ENCODE assay signal across 8 cellular contexts in the genomic region with DNA sequence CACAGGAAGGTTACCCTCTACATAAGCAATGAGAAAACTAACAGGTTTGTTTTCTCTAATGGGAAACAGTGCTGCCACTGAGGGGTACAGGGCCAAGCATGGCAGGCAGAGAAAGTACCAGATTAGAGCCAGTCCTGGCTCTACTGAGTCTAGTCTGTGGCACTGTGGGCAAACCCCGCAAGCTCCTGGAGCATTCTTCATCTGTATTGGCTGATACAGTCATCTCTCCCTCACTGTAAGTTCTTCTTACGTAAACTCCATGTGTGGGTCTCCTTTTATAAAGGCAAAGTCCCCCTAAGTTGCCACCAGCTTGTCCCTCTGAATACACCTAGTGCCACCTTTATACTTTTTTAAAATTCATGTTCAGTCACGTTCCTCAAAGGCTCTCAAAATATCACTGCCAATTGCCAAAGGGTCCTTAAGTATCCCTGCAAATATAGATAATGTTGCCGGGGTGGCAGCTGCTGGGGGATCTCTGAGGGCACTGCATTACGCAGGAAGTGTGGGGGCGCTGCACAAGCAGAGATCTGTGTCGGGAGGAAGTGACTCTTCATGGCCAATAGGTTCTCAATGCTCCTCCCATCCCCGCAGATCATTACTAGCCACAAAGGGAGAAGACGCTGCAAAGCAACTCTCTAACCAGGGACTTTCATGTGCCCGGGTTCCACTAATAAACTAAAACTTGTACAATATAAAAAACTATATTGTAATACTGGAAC. TPM values are rescaled to one million over a fixed set of nuclear protein-coding genes. Genes with fewer than 3 reads are reported as not detected.
A peak's percentile ranks its signal among the peaks of the same experiment; 100 is the strongest.
DNase-seq lines count a peak whose midpoint lies in the region; ATAC-seq and TF ChIP-seq lines count a peak whose summit lies in the region.

No MANE protein-coding gene starts in this region.

- POLR2A ChIA-PET in activated CD8-positive, alpha-beta T cell treated with anti-CD3 and anti-CD28 coated beads for 36 hours (lab: Charles Lee) = interaction anchor here (0.9 to 5.4 kb wide), 9 partner anchors 10 to 100 kb away, joined by 3 to 124 read pairs (median 5); a partner anchor contains a TSS

- ATAC-seq in GM19395 (IDR thresholded peaks at IDR 0.05; ENCODE audit: unreplicated experiment) (peak; percentile 61), HG03571 (IDR thresholded peaks at IDR 0.05; ENCODE audit: unreplicated experiment) (peak; percentile 45), memory B cell (ENCODE audit: low read depth) (peak; percentile 82), Right ventricle myocardium superior (ENCODE audit: poor library complexity) (no peak)
- ATAC-seq in activated CD8-positive, alpha-beta T cell treated with anti-CD3 and anti-CD28 coated beads for 36 hours = peak; percentile 88
- ATAC-seq in stimulated activated naive CD8-positive, alpha-beta T cell treated with anti-CD3 and anti-CD28 coated beads, Interleukin-15, amount 100 ng/mL, for 72 hours = peak; percentile 92

- CTCF ChIA-PET in activated CD8-positive, alpha-beta T cell treated with anti-CD3 and anti-CD28 coated beads for 36 hours (lab: Charles Lee) = interaction anchor here (1.2 to 4.2 kb wide), 6 partner anchors 10 to 431 kb away, joined by 3 to 34 read pairs (median 5); no protein-coding TSS in a partner anchor

- H3K27me3 Mint-ChIP-seq in activated CD8-positive, alpha-beta T cell treated with anti-CD3 and anti-CD28 coated beads for 36 hours = no peaks in the 10 kb centered on the region
- no peaks in the 10 kb centered on the region for H3K27me3 Mint-ChIP-seq in memory B cell
- no peaks in the 10 kb centered on the region for H3K27me3 Mint-ChIP-seq in stimulated activated naive CD8-positive, alpha-beta T cell treated with anti-CD3 and anti-CD28 coated beads, Interleukin-15, amount 100 ng/mL, for 72 hours
- H3K27me3 Mint-ChIP-seq in endothelial cell (ENCODE audit: unreplicated experiment) = peaks cover 1% of the 10 kb centered on the region

- H3K4me3 Mint-ChIP-seq in activated CD8-positive, alpha-beta T cell treated with anti-CD3 and anti-CD28 coated beads for 36 hours = peak overlapping the region; percentile 78
- H3K4me3 Mint-ChIP-seq in memory B cell (peak overlapping the region; percentile 77), endothelial cell (ENCODE audit: unreplicated experiment) (no peak overlapping the region)
- H3K4me3 Mint-ChIP-seq in stimulated activated naive CD8-positive, alpha-beta T cell treated with anti-CD3 and anti-CD28 coated beads, Interleukin-15, amount 100 ng/mL, for 72 hours = peak overlapping the region; percentile 73 to 81

- H3K9me3 Mint-ChIP-seq in activated CD8-positive, alpha-beta T cell treated with anti-CD3 and anti-CD28 coated beads for 36 hours = no peaks in the 10 kb centered on the region
- H3K9me3 Mint-ChIP-seq in memory B cell = no peaks in the 10 kb centered on the region
- H3K9me3 Mint-ChIP-seq in stimulated activated naive CD8-positive, alpha-beta T cell treated with anti-CD3 and anti-CD28 coated beads, Interleukin-15, amount 100 ng/mL, for 72 hours = no peaks in the 10 kb centered on the region
- no peaks in the 10 kb centered on the region for H3K9me3 Mint-ChIP-seq in endothelial cell (ENCODE audit: unreplicated experiment)

- H3K27ac Mint-ChIP-seq in activated CD8-positive, alpha-beta T cell treated with anti-CD3 and anti-CD28 coated beads for 36 hours = peak overlapping the region; percentile 98
- H3K27ac Mint-ChIP-seq in memory B cell = peak overlapping the region; percentile 96
- peak overlapping the region; percentile 96 to 97 for H3K27ac Mint-ChIP-seq in stimulated activated naive CD8-positive, alpha-beta T cell treated with anti-CD3 and anti-CD28 coated beads, Interleukin-15, amount 100 ng/mL, for 72 hours
- no peak overlapping the region for H3K27ac Mint-ChIP-seq in endothelial cell (ENCODE audit: unreplicated experiment)

- H3K4me1 Mint-ChIP-seq in activated CD8-positive, alpha-beta T cell treated with anti-CD3 and anti-CD28 coated beads for 36 hours (ENCODE audit: low read depth) = peaks cover 85% of the 10 kb centered on the region
- H3K4me1 Mint-ChIP-seq in memory B cell (peaks cover 60% of the 10 kb centered on the region), endothelial cell (ENCODE audit: unreplicated experiment) (peaks cover 42% of the 10 kb centered on the region)
- H3K4me1 Mint-ChIP-seq in stimulated activated naive CD8-positive, alpha-beta T cell treated with anti-CD3 and anti-CD28 coated beads, Interleukin-15, amount 100 ng/mL, for 72 hours = peaks cover 92% of the 10 kb centered on the region

- intact Hi-C loops in activated CD8-positive, alpha-beta T cell treated with anti-CD3 and anti-CD28 coated beads for 36 hours (cut with micrococcal nuclease) = loop anchor here (2.0 kb wide), 1 partner anchor 52 kb away; no protein-coding TSS in a partner anchor
- intact Hi-C loops in Right ventricle myocardium superior (cut with DNase I) = no loop called here

- no peak for TF ChIP-seq CTCF in activated CD8-positive, alpha-beta T cell treated with anti-CD3 and anti-CD28 coated beads for 36 hours (IDR thresholded peaks at IDR 0.05)
- TF ChIP-seq CTCF in endothelial cell (IDR thresholded peaks at IDR 0.05; ENCODE audit: unreplicated experiment) = no peak

- peak; percentile 94 for DNase-seq in activated CD8-positive, alpha-beta T cell treated with anti-CD3 and anti-CD28 coated beads for 36 hours
- DNase-seq in memory B cell (ENCODE audit: low spot score in 2 of 2) = peak; percentile 61 to 77
- DNase-seq in stimulated activated naive CD8-positive, alpha-beta T cell treated with anti-CD3 and anti-CD28 coated beads, Interleukin-15, amount 100 ng/mL, for 72 hours = peak; percentile 76 to 82
- DNase-seq in globus pallidus (ENCODE audit: low spot score) = no peak
- no peak for DNase-seq in Right ventricle myocardium superior
- no peak for DNase-seq in endothelial cell (ENCODE audit: low spot score)

- H3K36me3 Mint-ChIP-seq in activated CD8-positive, alpha-beta T cell treated with anti-CD3 and anti-CD28 coated beads for 36 hours (ENCODE audit: low read depth) = peaks cover 68% of the 10 kb centered on the region
- H3K36me3 Mint-ChIP-seq in memory B cell (peaks cover 21% of the 10 kb centered on the region), endothelial cell (ENCODE audit: low read depth, unreplicated experiment) (peaks cover 15% of the 10 kb centered on the region)

RNA-seq across cellular contexts. Expression of a gene that starts 18.8 kb away (rescaled TPM):
- 100 to 1,000 TPM; 250 to 253 TPM for total RNA-seq in activated CD8-positive, alpha-beta T cell treated with anti-CD3 and anti-CD28 coated beads for 36 hours
- total RNA-seq in Right ventricle myocardium superior = 25.2 TPM
- 155 TPM for total RNA-seq in endothelial cell (ENCODE audit: unreplicated experiment)

Comparison
In these comparisons a context has a peak if more than half of its experiments do, and no peak if none do; other contexts are left out.
1. DNase-seq: peak in activated CD8-positive, alpha-beta T cell treated with anti-CD3 and anti-CD28 coated beads for 36 hours (single experiment), memory B cell (2 of 2) and stimulated activated naive CD8-positive, alpha-beta T cell treated with anti-CD3 and anti-CD28 coated beads, Interleukin-15, amount 100 ng/mL, for 72 hours (2 of 2); none in globus pallidus (single experiment), Right ventricle myocardium superior (single experiment) and endothelial cell (single experiment).